29 cellular contexts compared by ENCODE assay signal in genomic region chr12:56694161-56694560, GRCh38.
"Had no signal": no experiment of that assay in that cellular context is flagged by ENCODE, and none has a peak within 500 bp of the region (broad histone marks: within the 10 kb centered on the region; RNA-seq: fewer than 3 reads in every experiment).

No MANE protein-coding gene starts in this region.

- ATAC-seq: activated CD8-positive, alpha-beta memory T cell treated with anti-CD3 and anti-CD28 coated beads, Interleukin-2, amount 10 ng/mL, durations not matched to agents 7 days and 5 days; activated naive CD8-positive, alpha-beta T cell treated with anti-CD3 and anti-CD28 coated beads, Interleukin-2, amount 50 U/mL, for 24 hours; Panc1 had no signal

- FAIRE-seq: bronchial epithelial cell had no signal

- DNase-seq: activated CD4-positive, alpha-beta memory T cell treated with anti-CD3 and anti-CD28 coated beads for 36 hours; activated CD4-positive, alpha-beta T cell treated with anti-CD3 and anti-CD28 coated beads for 4 hours; activated CD4-positive, alpha-beta T cell treated with anti-CD3 and anti-CD28 coated beads, Interleukin-2, amount 50 U/mL, for 1 hour; activated CD4-positive, CD25-positive, alpha-beta regulatory T cell treated with anti-CD3 and anti-CD28 coated beads, Interleukin-2, amount 50 U/mL, for 72 hours; activated CD8-positive, alpha-beta memory T cell treated with anti-CD3 and anti-CD28 coated beads for 24 hours; activated CD8-positive, alpha-beta memory T cell treated with anti-CD3 and anti-CD28 coated beads, Interleukin-2, amount 10 ng/mL, durations not matched to agents 7 days and 5 days; activated CD8-positive, alpha-beta memory T cell treated with anti-CD3 and anti-CD28 coated beads, Interleukin-2, amount 50 U/mL, for 48 hours; activated gamma-delta T cell; activated naive CD4-positive, alpha-beta T cell treated with Interleukin-2 at 50 U/mL for 16 hours; activated naive CD8-positive, alpha-beta T cell treated with anti-CD3 and anti-CD28 coated beads, Interleukin-2, amount 50 U/mL, for 24 hours; activated T-cell treated with anti-CD3 and anti-CD28 coated beads, Interleukin-2, amount 50 U/mL, for 48 hours; anterior cingulate cortex; caudate nucleus; cerebellar nuclear complex; Karpas-422; KBM-7; NCI-H1105; NCI-H1417 treated with DMSO at 0.1 percent for 48 hours; NCI-H1694 treated with DMSO at 0.1 percent for 48 hours; NCI-H2029; NCI-H345; NCI-H524 treated with DMSO at 0.1 percent for 48 hours; SW 1271; T-helper 1 cell; T-helper 2 cell; T-helper 9 cell had no signal

- H3K27ac ChIP-seq: VCaP had no signal
